In the genomic region with DNA sequence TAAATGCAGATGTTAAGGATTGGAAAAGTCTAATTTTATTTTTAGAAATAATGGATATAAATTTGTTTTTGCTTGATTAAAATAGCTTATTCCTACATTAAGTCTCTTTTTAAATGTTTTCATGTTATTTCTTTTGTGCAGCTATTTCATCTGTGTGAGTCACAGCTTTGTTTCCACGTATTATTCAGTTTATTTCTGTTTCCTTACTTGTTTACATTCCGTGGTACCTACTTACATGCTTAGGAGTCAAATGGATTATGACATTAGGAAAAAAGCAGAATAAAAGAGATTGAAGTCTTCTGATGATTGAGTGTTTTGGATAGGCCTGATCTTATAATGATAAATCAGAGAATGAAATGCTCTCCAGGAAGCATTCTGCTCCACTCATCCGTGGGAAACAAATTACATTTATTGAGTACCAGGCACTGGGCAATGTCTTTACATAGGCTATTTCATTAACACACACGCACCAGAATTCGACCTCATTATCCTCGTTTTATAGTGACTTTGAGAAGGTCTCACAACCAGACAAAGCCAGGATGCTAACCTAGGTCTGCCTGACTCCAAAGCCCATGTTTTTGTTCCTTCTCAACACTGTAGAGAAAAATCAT, we compare ENCODE assay signal across 20 cellular contexts. TPM values are rescaled to one million over a fixed set of nuclear protein-coding genes. Genes with fewer than 3 reads are reported as not detected.
DNase-seq lines count a peak whose midpoint lies in the region; TF ChIP-seq lines count a peak whose summit lies in the region.
"Had no signal": no experiment of that assay in that cellular context is flagged by ENCODE, and none has a peak within 500 bp of the region (broad histone marks: within the 10 kb centered on the region; RNA-seq: fewer than 3 reads in every experiment).

No MANE protein-coding gene starts in this region.

- CTCF ChIA-PET in AG04450 (lab: Charles Lee), result interaction anchor here (1.0 to 5.0 kb wide), 8 partner anchors 9 to 217 kb away, joined by 3 to 30 read pairs (median 10); partner anchors contain the start of gene PXYLP1

- H3K9me3 ChIP-seq in AG04450 (ENCODE audit: control insufficient read depth, insufficient read depth, low read length), result peaks cover 12% of the 10 kb centered on the region; the same call in 1 of the 2 replicates
- H3K9me3 ChIP-seq: BLaER1, spleen had no signal

- H3K27me3 ChIP-seq in AG04450 (ENCODE audit: control insufficient read depth, insufficient read depth, low read length) (no peaks in the 10 kb centered on the region), dorsolateral prefrontal cortex (no peaks in the 10 kb centered on the region)
- H3K27me3 ChIP-seq: BLaER1, spleen had no signal

- H3K36me3 Mint-ChIP-seq in nephron progenitor cell (ENCODE audit: low read depth), result peaks cover 29% of the 10 kb centered on the region

- peaks cover 4% of the 10 kb centered on the region for H3K27me3 Mint-ChIP-seq in nephron progenitor cell (ENCODE audit: low read depth, poor library complexity)
- H3K27me3 Mint-ChIP-seq: activated naive CD8-positive, alpha-beta T cell treated with anti-CD3 and anti-CD28 coated beads for 36 hours had no signal

- POLR2A ChIA-PET in AG04450 (lab: Yijun Ruan, JAX), result interaction anchor here (0.6 to 1.5 kb wide), 6 partner anchors 21 to 88 kb away, joined by 3 to 4 read pairs (median 4); no protein-coding TSS in a partner anchor

- peak overlapping the region; percentile 53 for H3K27ac ChIP-seq in AG04450 (ENCODE audit: low read depth, low read length)
- peak overlapping the region in 46 of 59 donors; percentile 0 to 70 (median 29) for H3K27ac ChIP-seq in dorsolateral prefrontal cortex
- H3K27ac ChIP-seq: BLaER1, spleen had no signal

- no peak overlapping the region for H3K4me3 Mint-ChIP-seq in nephron progenitor cell
- H3K4me3 Mint-ChIP-seq: activated naive CD8-positive, alpha-beta T cell treated with anti-CD3 and anti-CD28 coated beads for 36 hours; activated T-cell treated with anti-CD3 and anti-CD28 coated beads, Interleukin-2, amount 50 U/mL, for 4 hours; T-helper 1 cell treated with Interleukin-12 subunit alpha and Interleukin-12 subunit beta and Interleukin-4 antibody, amounts not matched to agents 30 μg/mL and 1 μg/mL, for 36 hours had no signal

- peaks cover 32% of the 10 kb centered on the region for H3K4me1 Mint-ChIP-seq in nephron progenitor cell

- H3K4me3 ChIP-seq in AG04450 (ENCODE audit: low read depth, low read length) (no peak overlapping the region), dorsolateral prefrontal cortex (no peak overlapping the region)
- H3K4me3 ChIP-seq: BLaER1, spleen had no signal

- intact Hi-C loops in dorsolateral prefrontal cortex (cut with DNase I), result loop anchor here in 1 of 2 donors (5.0 kb wide), 1 partner anchor 36 kb away; no protein-coding TSS in a partner anchor

- peaks cover 13% of the 10 kb centered on the region for H3K9me3 Mint-ChIP-seq in nephron progenitor cell
- H3K9me3 Mint-ChIP-seq: activated naive CD8-positive, alpha-beta T cell treated with anti-CD3 and anti-CD28 coated beads for 36 hours; activated T-cell treated with anti-CD3 and anti-CD28 coated beads, Interleukin-2, amount 50 U/mL, for 4 hours; T-helper 1 cell treated with Interleukin-12 subunit alpha and Interleukin-12 subunit beta and Interleukin-4 antibody, amounts not matched to agents 30 μg/mL and 1 μg/mL, for 36 hours had no signal

- TF ChIP-seq CTCF in AG04450 (IDR thresholded peaks at IDR 0.05; ENCODE audit: low read depth, low read length) (no peak), dorsolateral prefrontal cortex (IDR thresholded peaks at IDR 0.05 in 54 of 56, conservative IDR thresholded peaks at IDR 0.05 in 2 of 56; ENCODE audit: low read depth in 1 of 56, partially characterized antibody in 56 of 56) (no peak), nephron progenitor cell (IDR thresholded peaks at IDR 0.05) (no peak)

- H3K27ac Mint-ChIP-seq in nephron progenitor cell, result peak overlapping the region; percentile 12
- H3K27ac Mint-ChIP-seq: activated naive CD8-positive, alpha-beta T cell treated with anti-CD3 and anti-CD28 coated beads for 36 hours; T-helper 1 cell treated with Interleukin-12 subunit alpha and Interleukin-12 subunit beta and Interleukin-4 antibody, amounts not matched to agents 30 μg/mL and 1 μg/mL, for 36 hours had no signal

- DNase-seq in AG04450 (ENCODE audit: low read depth, low spot score) (no peak), HCEC 1CT (peak; percentile 58), dorsolateral prefrontal cortex (no peak), nephron progenitor cell (no peak), NAMALWA (ENCODE audit: low spot score) (no peak), midbrain (lab: John Stamatoyannopoulos, UW) (no peak), cortex of kidney (lab: John Stamatoyannopoulos, UW) (no peak), islet precursor cell (no peak)
- DNase-seq: activated naive CD8-positive, alpha-beta T cell treated with anti-CD3 and anti-CD28 coated beads for 36 hours; activated T-cell treated with anti-CD3 and anti-CD28 coated beads, Interleukin-2, amount 50 U/mL, for 4 hours; cerebellar nuclear complex; DMS53; erythroblast; KBM-7; NCI-H1417; NCI-H510A; spleen; substantia nigra had no signal

RNA-seq across cellular contexts. Expression of gene RASA2, which starts 38.1 kb away (rescaled TPM):
- polyA plus RNA-seq in AG04450 (2011; rRNA removed), result 7.7 and 11.6 TPM in 2 replicates
- polyA minus RNA-seq in AG04450 (2011; rRNA and poly(A)+ RNA removed), result 8.7 and 15.6 TPM in 2 replicates
- total RNA-seq in dorsolateral prefrontal cortex, result 10 to 100 TPM; 19.8 to 49.0 (median 31.1) TPM
